Comparison of ENCODE assay signal across 8 cellular contexts in genomic region chr7:100705341-100705752, GRCh38. TPM values are rescaled to one million over a fixed set of nuclear protein-coding genes. Genes with fewer than 3 reads are reported as not detected.
DNase-seq lines count a peak whose midpoint lies in the region; ATAC-seq and TF ChIP-seq lines count a peak whose summit lies in the region.

No MANE protein-coding gene starts in this region.

- H3K27me3 Mint-ChIP-seq in stimulated activated memory B cell treated with anti-CD40 and anti-IgM and Interleukin-4, amounts not matched to agents 10 μg/mL and 1 μg/mL and 100 μg/mL, for 72 hours: no peaks in the 10 kb centered on the region

- H3K9me3 ChIP-seq in OCI-LY1 (ENCODE audit: low read length) (no peaks in the 10 kb centered on the region), esophagus squamous epithelium (no peaks in the 10 kb centered on the region)

- intact Hi-C loops in esophagus squamous epithelium (cut with DNase I): no loop called here

- peak overlapping the region; percentile 99 for H3K4me3 Mint-ChIP-seq in stimulated activated memory B cell treated with anti-CD40 and anti-IgM and Interleukin-4, amounts not matched to agents 10 μg/mL and 1 μg/mL and 100 μg/mL, for 72 hours

- no peak for TF ChIP-seq POLR2A in esophagus squamous epithelium (IDR thresholded peaks at IDR 0.05)

- H3K4me1 ChIP-seq in OCI-LY1 (ENCODE audit: insufficient read depth, low read length, severe bottlenecking) (peaks cover 16% of the 10 kb centered on the region), esophagus squamous epithelium (peaks cover 13 to 28% (median 13%) of the 10 kb centered on the region in 3 donors)

- DNase-seq in COR-L47 (lab: John Stamatoyannopoulos, UW) (peak; percentile 66), esophagus squamous epithelium (lab: John Stamatoyannopoulos, UW) (no peak), myocyte (ENCODE audit: low read depth) (peak; percentile 82)
- peak; percentile 91 to 92 for DNase-seq in activated T-cell treated with anti-CD3 and anti-CD28 coated beads, Interleukin-2, amount 50 U/mL, for 48 hours

- H3K4me2 ChIP-seq in OCI-LY1 (ENCODE audit: low read length): peak overlapping the region; percentile 77

- H3K27ac ChIP-seq in OCI-LY1 (ENCODE audit: low read depth, low read length, poor library complexity, severe bottlenecking): peak overlapping the region; percentile 50
- peak overlapping the region; percentile 92 to 98 (median 92) for H3K27ac ChIP-seq in esophagus squamous epithelium

- no peaks in the 10 kb centered on the region for H3F3A ChIP-seq in OCI-LY1 (ENCODE audit: insufficient read depth, low read length)

- WGBS in esophagus squamous epithelium, 2 donors: 0% methylated on average over 1 to 3 of the region's 25 CpGs

- H3K9ac ChIP-seq in OCI-LY1 (ENCODE audit: low read length): peak overlapping the region; percentile 94

- H4K20me1 ChIP-seq in OCI-LY1 (ENCODE audit: insufficient read depth, low read length): no peaks in the 10 kb centered on the region

- H3K36me3 Mint-ChIP-seq in stimulated activated memory B cell treated with anti-CD40 and anti-IgM and Interleukin-4, amounts not matched to agents 10 μg/mL and 1 μg/mL and 100 μg/mL, for 72 hours: peaks cover 3% of the 10 kb centered on the region

- no peaks in the 10 kb centered on the region for H3K9me2 ChIP-seq in OCI-LY1 (ENCODE audit: low read depth, low read length)

- H3K27ac Mint-ChIP-seq in stimulated activated memory B cell treated with anti-CD40 and anti-IgM and Interleukin-4, amounts not matched to agents 10 μg/mL and 1 μg/mL and 100 μg/mL, for 72 hours: peak overlapping the region; percentile 96

- H3K79me2 ChIP-seq in OCI-LY1 (ENCODE audit: insufficient read depth, low read length): peaks cover 8% of the 10 kb centered on the region; the same call in 1 of the 2 replicates

- ATAC-seq in GM19455 (IDR thresholded peaks at IDR 0.05; ENCODE audit: unreplicated experiment) (peak; percentile 59), HG03575 (IDR thresholded peaks at IDR 0.05; ENCODE audit: extremely low read depth, insufficient number of reproducible peaks, low FRiP score, unreplicated experiment) (peak; percentile 28)
- ATAC-seq in stimulated activated memory B cell treated with anti-CD40 and anti-IgM and Interleukin-4, amounts not matched to agents 10 μg/mL and 1 μg/mL and 100 μg/mL, for 72 hours: peak; percentile 84

- H3K4me3 ChIP-seq in OCI-LY1 (ENCODE audit: low read depth, low read length, poor library complexity, severe bottlenecking) (peak overlapping the region; percentile 84), esophagus squamous epithelium (peak overlapping the region; percentile 80 to 96 (median 82))

- H3K4me1 Mint-ChIP-seq in stimulated activated memory B cell treated with anti-CD40 and anti-IgM and Interleukin-4, amounts not matched to agents 10 μg/mL and 1 μg/mL and 100 μg/mL, for 72 hours: peaks cover 23% of the 10 kb centered on the region

- peak overlapping the region; percentile 3; the same call in 1 of the 2 replicates for H2AFZ ChIP-seq in OCI-LY1 (ENCODE audit: low read length)

- no peaks in the 10 kb centered on the region for H3K9me3 Mint-ChIP-seq in stimulated activated memory B cell treated with anti-CD40 and anti-IgM and Interleukin-4, amounts not matched to agents 10 μg/mL and 1 μg/mL and 100 μg/mL, for 72 hours

- peaks cover 23% of the 10 kb centered on the region for H3K36me3 ChIP-seq in OCI-LY1 (ENCODE audit: insufficient read depth, low read length)
- H3K36me3 ChIP-seq in esophagus squamous epithelium: peaks cover 0 to 25% (median 0%) of the 10 kb centered on the region in 3 donors

- H3K27me3 ChIP-seq in OCI-LY1 (ENCODE audit: insufficient read depth, low read length) (no peaks in the 10 kb centered on the region), esophagus squamous epithelium (no peaks in the 10 kb centered on the region)

- TF ChIP-seq CTCF in OCI-LY1 (IDR thresholded peaks at IDR 0.05; ENCODE audit: low read length) (peak; percentile 98), esophagus squamous epithelium (IDR thresholded peaks at IDR 0.05) (peak; percentile 82 to 97 (median 88))

RNA-seq across cellular contexts. Expression of gene POP7, which starts 0.6 kb away (rescaled TPM):
- total RNA-seq in esophagus squamous epithelium (10 to 100 TPM; 28.0 to 36.7 (median 30.0) TPM), myocyte (36.2 and 46.9 TPM in 2 replicates)
- 53.5 TPM for polyA plus RNA-seq in myocyte (2012)

RNA-seq across cellular contexts. Expression of gene GIGYF1, which starts 11.3 kb away (rescaled TPM):
- total RNA-seq in esophagus squamous epithelium (10 to 100 TPM in 3 of 4 donors, 1 to 10 TPM in 1; 8.0 to 24.2 (median 13.8) TPM), myocyte (25.8 and 30.4 TPM in 2 replicates)
- polyA plus RNA-seq in myocyte (2012): 21.1 TPM

RNA-seq across cellular contexts. Expression of gene EPO, which starts 14.9 kb away (rescaled TPM):
- total RNA-seq in esophagus squamous epithelium (not detected), myocyte (0.16 and 0.88 TPM in 2 replicates)
- polyA plus RNA-seq in myocyte (2012): 0.18 TPM

RNA-seq across cellular contexts. Expression of gene ZAN, which starts 28.0 kb away (rescaled TPM):
- total RNA-seq in esophagus squamous epithelium: under 1 TPM in 1 of 4 donors, not detected in 3; 0.04 TPM
- 0.05 TPM in 1 of 2 replicates, not detected in the other for total RNA-seq in myocyte
- not detected for polyA plus RNA-seq in myocyte (2012)

RNA-seq across cellular contexts. Expression of gene GNB2, which starts 31.8 kb away (rescaled TPM):
- total RNA-seq in esophagus squamous epithelium (100 to 1,000 TPM; 186 to 306 (median 226) TPM), myocyte (96.5 and 115 TPM in 2 replicates)
- 412 TPM for polyA plus RNA-seq in myocyte (2012)

Comparison
In these comparisons a context has a peak if more than half of its experiments do, and no peak if none do; other contexts are left out.
1. ATAC-seq: peak in every context shown above with its lines; median percentile 84 in stimulated activated memory B cell treated with anti-CD40 and anti-IgM and Interleukin-4, amounts not matched to agents 10 μg/mL and 1 μg/mL and 100 μg/mL, for 72 hours; 59 in GM19455; 28 in HG03575.